In genomic region chr13:110902370-110902769, GRCh38 we compare ENCODE assay signal across 15 cellular contexts. TPM values are rescaled to one million over a fixed set of nuclear protein-coding genes. Genes with fewer than 3 reads are reported as not detected.
DNase-seq lines count a peak whose midpoint lies in the region; ATAC-seq and TF ChIP-seq lines count a peak whose summit lies in the region.
"Had no signal": no experiment of that assay in that cellular context is flagged by ENCODE, and none has a peak within 500 bp of the region (broad histone marks: within the 10 kb centered on the region; RNA-seq: fewer than 3 reads in every experiment).

No MANE protein-coding gene starts in this region.

- H3K4me3 ChIP-seq in gastrocnemius medialis, result no peak overlapping the region
- H3K4me3 ChIP-seq in naive thymus-derived CD4-positive, alpha-beta T cell (ENCODE audit: low read length), result no peak overlapping the region
- H3K4me3 ChIP-seq: GM23248 had no signal

- peaks cover 50% of the 10 kb centered on the region for H3K4me1 Mint-ChIP-seq in HFFc6 (ENCODE audit: low read depth)
- H3K4me1 Mint-ChIP-seq in activated CD4-positive, alpha-beta memory T cell treated with anti-CD3 and anti-CD28 coated beads for 36 hours (ENCODE audit: low read depth), result peaks cover 15% of the 10 kb centered on the region
- peaks cover 12 to 29% (median 20%) of the 10 kb centered on the region in 7 donors for H3K4me1 Mint-ChIP-seq in naive thymus-derived CD4-positive, alpha-beta T cell

- H3K4me1 ChIP-seq in gastrocnemius medialis, result peaks cover 28 to 57% of the 10 kb centered on the region in 2 donors
- H3K4me1 ChIP-seq in naive thymus-derived CD4-positive, alpha-beta T cell (ENCODE audit: control insufficient read depth in 2 of 2, insufficient read depth in 2 of 2, low read length in 2 of 2), result no peaks in the 10 kb centered on the region

- TF ChIP-seq CTCF in HFFc6 (IDR thresholded peaks at IDR 0.05), result no peak
- TF ChIP-seq CTCF in gastrocnemius medialis (IDR thresholded peaks at IDR 0.05 in 4 of 5, conservative IDR thresholded peaks at IDR 0.05 in 1 of 5), result no peak

- POLR2A ChIA-PET in activated CD4-positive, alpha-beta memory T cell treated with anti-CD3 and anti-CD28 coated beads for 36 hours (lab: Charles Lee), result interaction anchor here (0.7 kb wide), 1 partner anchor 13 kb away, joined by 4 read pairs; the partner anchor contains the start of gene ANKRD10
- POLR2A ChIA-PET in naive thymus-derived CD4-positive, alpha-beta T cell (lab: Charles Lee), result interaction anchor here (0.6 to 3.8 kb wide), 2 partner anchors 12 to 309 kb away, joined by 5 to 14 read pairs; partner anchors contain the start of gene ANKRD10

- in situ Hi-C loops in gastrocnemius medialis (cut with MboI; ENCODE audit: low sequenced_read_pairs in 4 of 4), result loop anchor here in 3 of 4 donors (25.0 kb wide), 3 partner anchors 190 to 335 kb away; partner anchors contain the start of genes CARS2 (in 2 of the 3) and ING1 (in 2 of the 3)

- no peaks in the 10 kb centered on the region for H3K27me3 Mint-ChIP-seq in HFFc6 (ENCODE audit: insufficient read depth)
- no peaks in the 10 kb centered on the region for H3K27me3 Mint-ChIP-seq in activated CD4-positive, alpha-beta memory T cell treated with anti-CD3 and anti-CD28 coated beads for 36 hours
- H3K27me3 Mint-ChIP-seq in naive thymus-derived CD4-positive, alpha-beta T cell, result no peaks in the 10 kb centered on the region
- H3K27me3 Mint-ChIP-seq: B cell; CD4-positive, alpha-beta T cell had no signal

- H3K36me3 ChIP-seq in gastrocnemius medialis, result peaks cover 0 to 57% of the 10 kb centered on the region in 2 donors
- peaks cover 3 to 26% (median 6%) of the 10 kb centered on the region in 3 experiments for H3K36me3 ChIP-seq in naive thymus-derived CD4-positive, alpha-beta T cell (ENCODE audit: control insufficient read depth in 2 of 3, insufficient read depth in 3 of 3, low read length in 3 of 3)

- H3K9me3 Mint-ChIP-seq in HFFc6, result no peaks in the 10 kb centered on the region
- H3K9me3 Mint-ChIP-seq in activated CD4-positive, alpha-beta memory T cell treated with anti-CD3 and anti-CD28 coated beads for 36 hours, result no peaks in the 10 kb centered on the region
- H3K9me3 Mint-ChIP-seq in naive thymus-derived CD4-positive, alpha-beta T cell, result no peaks in the 10 kb centered on the region
- H3K9me3 Mint-ChIP-seq: CD4-positive, alpha-beta T cell had no signal

- H3K27me3 ChIP-seq in gastrocnemius medialis, result no peaks in the 10 kb centered on the region
- H3K27me3 ChIP-seq in naive thymus-derived CD4-positive, alpha-beta T cell (ENCODE audit: control insufficient read depth in 2 of 2, insufficient read depth in 2 of 2, low read length in 2 of 2), result no peaks in the 10 kb centered on the region

- CTCF ChIA-PET in activated CD4-positive, alpha-beta memory T cell treated with anti-CD3 and anti-CD28 coated beads for 36 hours (lab: Charles Lee), result no interaction called here
- CTCF ChIA-PET in naive thymus-derived CD4-positive, alpha-beta T cell (lab: Charles Lee), result interaction anchor here (0.6 kb wide), 1 partner anchor 312 kb away, joined by 3 read pairs; no protein-coding TSS in a partner anchor

- intact Hi-C loops in gastrocnemius medialis (cut with DNase I; ENCODE audit: low total_unique reads), result no loop called here
- intact Hi-C loops in activated CD4-positive, alpha-beta memory T cell treated with anti-CD3 and anti-CD28 coated beads for 36 hours (cut with micrococcal nuclease), result no loop called here
- intact Hi-C loops in naive thymus-derived CD4-positive, alpha-beta T cell (cut with micrococcal nuclease), result no loop called here

- no peaks in the 10 kb centered on the region for H3K9me3 ChIP-seq in gastrocnemius medialis
- no peaks in the 10 kb centered on the region for H3K9me3 ChIP-seq in naive thymus-derived CD4-positive, alpha-beta T cell (ENCODE audit: control insufficient read depth in 2 of 3, low read length in 3 of 3)

- peak overlapping the region in 3 of 4 donors; percentile 0 to 14 (median 6) for H3K27ac ChIP-seq in gastrocnemius medialis
- H3K27ac ChIP-seq in naive thymus-derived CD4-positive, alpha-beta T cell (ENCODE audit: low read depth, low read length), result no peak overlapping the region
- H3K27ac ChIP-seq: GM23248 had no signal

- no peak overlapping the region; the same call in 1 of the 2 replicates for H3K4me3 Mint-ChIP-seq in HFFc6
- no peak overlapping the region for H3K4me3 Mint-ChIP-seq in activated CD4-positive, alpha-beta memory T cell treated with anti-CD3 and anti-CD28 coated beads for 36 hours
- no peak overlapping the region for H3K4me3 Mint-ChIP-seq in naive thymus-derived CD4-positive, alpha-beta T cell
- H3K4me3 Mint-ChIP-seq: B cell; CD4-positive, alpha-beta T cell had no signal

- TF ChIP-seq POLR2A in gastrocnemius medialis (IDR thresholded peaks at IDR 0.05), result no peak

- no peak for DNase-seq in HFFc6
- peak; percentile 52 for DNase-seq in fibroblast of peridontal ligament (ENCODE audit: extremely low read depth)
- no peak for DNase-seq in gastrocnemius medialis
- DNase-seq in activated CD4-positive, alpha-beta memory T cell treated with anti-CD3 and anti-CD28 coated beads for 36 hours, result no peak
- DNase-seq in AML-193 (lab: John Stamatoyannopoulos, UW), result no peak
- no peak for DNase-seq in naive thymus-derived CD4-positive, alpha-beta T cell
- DNase-seq in cerebellum (ENCODE audit: low spot score), result no peak
- DNase-seq: ACHN; C1 segment of cervical spinal cord; Calu3; CD4-positive, alpha-beta T cell; DMS 273 treated with DMSO at 0.1 percent for 48 hours; GM23248 had no signal

- ATAC-seq in SK-N-SH treated with all-trans-retinoic acid at 6 μM for 48 hours (peak; percentile 88), gastrocnemius medialis (no peak)
- no peak for ATAC-seq in naive thymus-derived CD4-positive, alpha-beta T cell

- H3K36me3 Mint-ChIP-seq in HFFc6 (ENCODE audit: low read depth), result peaks cover 23% of the 10 kb centered on the region
- H3K36me3 Mint-ChIP-seq in activated CD4-positive, alpha-beta memory T cell treated with anti-CD3 and anti-CD28 coated beads for 36 hours, result peaks cover 31% of the 10 kb centered on the region
- H3K36me3 Mint-ChIP-seq in naive thymus-derived CD4-positive, alpha-beta T cell, result peaks cover 0 to 38% (median 15%) of the 10 kb centered on the region in 5 donors

- H3K27ac Mint-ChIP-seq in HFFc6, result peak overlapping the region; percentile 75
- H3K27ac Mint-ChIP-seq in activated CD4-positive, alpha-beta memory T cell treated with anti-CD3 and anti-CD28 coated beads for 36 hours, result no peak overlapping the region
- no peak overlapping the region for H3K27ac Mint-ChIP-seq in naive thymus-derived CD4-positive, alpha-beta T cell
- H3K27ac Mint-ChIP-seq: B cell; CD4-positive, alpha-beta T cell had no signal

TF ChIP-seq in SK-N-SH treated with all-trans-retinoic acid at 6 μM for 48 hours, 23 proteins besides CTCF, POLR2A, EP300 and RAD21:
- TF ChIP-seq RARB (CRISPR knock-in tag; IDR thresholded peaks at IDR 0.05), result no peak
- TF ChIP-seq PATZ1 (CRISPR knock-in tag; IDR thresholded peaks at IDR 0.05; ENCODE audit: borderline replicate concordance), result no peak
- TF ChIP-seq OSR1 (CRISPR knock-in tag; IDR thresholded peaks at IDR 0.05), result no peak
- TF ChIP-seq SNAI2 (CRISPR knock-in tag; IDR thresholded peaks at IDR 0.05), result no peak
- TF ChIP-seq GLIS3 (CRISPR knock-in tag; IDR thresholded peaks at IDR 0.05), result no peak
- TF ChIP-seq ISL1 (CRISPR knock-in tag; IDR thresholded peaks at IDR 0.05), result peak; percentile 50

RNA-seq across cellular contexts. Expression of gene ANKRD10, which starts 12.5 kb away (rescaled TPM):
- total RNA-seq in HFFc6 (2021; fragmentation: NEBNext Ultra II Directional; extraction: Animal tissue kit (Norgen Biotek cat#: 25700)), result 10 to 100 TPM; 27.1 to 37.2 (median 33.5) TPM
- total RNA-seq in gastrocnemius medialis (100 to 1,000 TPM; 145 to 381 (median 164) TPM), cerebellum (253 TPM)
- total RNA-seq in activated CD4-positive, alpha-beta memory T cell treated with anti-CD3 and anti-CD28 coated beads for 36 hours, result 10 to 100 TPM; 83.9 to 97.8 TPM
- 100 to 1,000 TPM; 129 to 155 (median 132) TPM for total RNA-seq in naive thymus-derived CD4-positive, alpha-beta T cell
- polyA plus RNA-seq in naive thymus-derived CD4-positive, alpha-beta T cell, result 10 to 100 TPM; 53.2 to 59.5 TPM
